ENCODE assay signal across 13 cellular contexts in the genomic region with DNA sequence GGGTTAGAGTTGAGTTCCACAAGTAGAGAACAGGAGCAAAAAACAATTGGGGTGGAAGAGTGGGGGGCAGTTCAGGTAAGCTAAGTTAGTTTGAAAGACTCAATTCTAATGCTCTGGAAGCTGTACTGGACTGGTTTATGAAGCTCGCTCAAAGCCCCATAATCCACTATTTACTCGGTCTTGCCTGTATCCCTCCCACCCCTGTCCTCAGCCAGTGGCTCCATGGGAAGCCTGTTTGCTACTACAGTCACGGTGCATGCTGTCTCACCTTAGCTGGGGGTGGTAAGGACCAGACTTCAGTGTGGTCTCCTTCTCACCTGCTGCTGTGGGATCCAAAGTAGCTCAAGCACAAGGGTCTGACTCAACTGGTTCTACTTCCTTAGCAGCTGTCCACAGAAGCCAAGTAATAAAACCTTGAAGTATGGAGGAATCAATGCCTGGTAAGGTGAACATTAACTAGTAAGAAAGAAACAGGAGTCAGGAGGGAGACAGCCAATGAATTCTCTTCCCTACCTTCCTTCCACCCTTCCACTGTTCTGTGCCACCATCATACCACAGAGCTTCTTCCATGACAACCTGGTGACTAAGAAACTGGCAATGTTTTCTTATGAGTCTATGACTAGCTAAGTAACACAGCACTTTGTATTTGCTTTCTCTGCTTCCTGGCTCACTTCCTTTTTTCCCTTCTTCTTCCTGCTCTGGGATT.
DNase-seq lines count a peak whose midpoint lies in the region; ATAC-seq, FAIRE-seq and TF ChIP-seq lines count a peak whose summit lies in the region.
"Had no signal": no experiment of that assay in that cellular context is flagged by ENCODE, and none has a peak within 500 bp of the region (broad histone marks: within the 10 kb centered on the region; RNA-seq: fewer than 3 reads in every experiment).

No MANE protein-coding gene starts in this region.

- no peak overlapping the region for H2AFZ ChIP-seq in astrocyte (ENCODE audit: low read depth, low read length)

- H3K27me3 ChIP-seq in astrocyte (ENCODE audit: insufficient read depth, low read length): no peaks in the 10 kb centered on the region
- no peaks in the 10 kb centered on the region for H3K27me3 ChIP-seq in H7 (ENCODE audit: control insufficient read depth, insufficient read depth, low read length)
- H3K27me3 ChIP-seq: esophagus muscularis mucosa, upper lobe of right lung had no signal

- no peaks in the 10 kb centered on the region for H4K20me1 ChIP-seq in astrocyte (ENCODE audit: insufficient read depth, low read length)

- H3K9ac ChIP-seq in astrocyte (ENCODE audit: low read length): no peak overlapping the region

- H3K4me3 ChIP-seq in astrocyte (ENCODE audit: insufficient read depth, low read depth, low read length) (no peak overlapping the region), H7 (ENCODE audit: insufficient read depth, low read depth, low read length) (no peak overlapping the region)
- H3K4me3 ChIP-seq: esophagus muscularis mucosa, upper lobe of right lung had no signal

- peak overlapping the region; percentile 70 for H3K27ac Mint-ChIP-seq in astrocyte (ENCODE audit: unreplicated experiment)

- no peak overlapping the region for H3K27ac ChIP-seq in astrocyte (ENCODE audit: low read depth, low read length)
- H3K27ac ChIP-seq: esophagus muscularis mucosa, upper lobe of right lung had no signal

- no peak for ATAC-seq in GM21529 (IDR thresholded peaks at IDR 0.05; ENCODE audit: unreplicated experiment)
- ATAC-seq: upper lobe of right lung had no signal

- DNase-seq in ACHN (peak; percentile 73), HS-27A (ENCODE audit: low read depth) (peak; percentile 31), astrocyte (ENCODE audit: low read depth) (peak; percentile 33), iris pigment epithelial cell (ENCODE audit: low read depth) (peak; percentile 24), NCI-H1105 (lab: John Stamatoyannopoulos, UW) (no peak), H7 (no peak)
- DNase-seq in stimulated activated CD4-positive, alpha-beta T cell treated with anti-CD3 and anti-CD28 coated beads, Interleukin-2, amount 100 ng/mL, for 24 hours: no peak
- DNase-seq: activated naive CD4-positive, alpha-beta T cell treated with Interleukin-2 at 50 U/mL for 16 hours; DMS 273 treated with DMSO at 0.1 percent for 48 hours; RPMI8226; upper lobe of right lung had no signal

- H3K36me3 Mint-ChIP-seq in astrocyte (ENCODE audit: low read depth, unreplicated experiment): no peaks in the 10 kb centered on the region

- peaks cover 6% of the 10 kb centered on the region for H3K4me1 ChIP-seq in astrocyte (ENCODE audit: insufficient read depth, low read length)
- H3K4me1 ChIP-seq: esophagus muscularis mucosa, upper lobe of right lung had no signal

- H3K4me1 Mint-ChIP-seq in astrocyte (ENCODE audit: low read depth, unreplicated experiment): peaks cover 15% of the 10 kb centered on the region

- H3K9me3 ChIP-seq in astrocyte (ENCODE audit: insufficient read depth, low read depth, low read length): no peaks in the 10 kb centered on the region
- H3K9me3 ChIP-seq: esophagus muscularis mucosa, upper lobe of right lung had no signal

- H3K9me3 Mint-ChIP-seq in astrocyte (ENCODE audit: unreplicated experiment): no peaks in the 10 kb centered on the region

- peak overlapping the region; percentile 42 for H3K4me2 ChIP-seq in astrocyte (ENCODE audit: low read length)

- H3K36me3 ChIP-seq in astrocyte (ENCODE audit: insufficient read depth, low read length) (no peaks in the 10 kb centered on the region), H7 (replicated peaks; ENCODE audit: control insufficient read depth, insufficient read depth, low read length) (no peaks in the 10 kb centered on the region)
- H3K36me3 ChIP-seq: esophagus muscularis mucosa, upper lobe of right lung had no signal

- peak; percentile 65 for FAIRE-seq in astrocyte (lab: Jason Lieb, UNC)

- no peak for TF ChIP-seq CTCF in astrocyte (IDR thresholded peaks at IDR 0.05; ENCODE audit: insufficient read depth, low read depth, low read length)

- no peaks in the 10 kb centered on the region for H3K27me3 Mint-ChIP-seq in astrocyte (ENCODE audit: low read depth, unreplicated experiment)

- no peaks in the 10 kb centered on the region for H3K79me2 ChIP-seq in astrocyte (ENCODE audit: insufficient read depth, low read length)

- in situ Hi-C loops in ACHN (cut with HindIII; ENCODE audit: low pct_ligation_motif_present, low pct_unique_long_range_greater_than_20kb, low sequenced_read_pairs): no loop called here

- H3K4me3 Mint-ChIP-seq in astrocyte (ENCODE audit: unreplicated experiment): no peak overlapping the region

Comparison
In these comparisons a context has a peak if more than half of its experiments do, and no peak if none do; other contexts are left out.
1. DNase-seq: peak in ACHN (single experiment), HS-27A (single experiment), astrocyte (single experiment) and iris pigment epithelial cell (single experiment); none in NCI-H1105 (single experiment), stimulated activated CD4-positive, alpha-beta T cell treated with anti-CD3 and anti-CD28 coated beads, Interleukin-2, amount 100 ng/mL, for 24 hours (0 of 2) and H7 (single experiment).